ENCODE assay signal across 8 cellular contexts in the genomic region with DNA sequence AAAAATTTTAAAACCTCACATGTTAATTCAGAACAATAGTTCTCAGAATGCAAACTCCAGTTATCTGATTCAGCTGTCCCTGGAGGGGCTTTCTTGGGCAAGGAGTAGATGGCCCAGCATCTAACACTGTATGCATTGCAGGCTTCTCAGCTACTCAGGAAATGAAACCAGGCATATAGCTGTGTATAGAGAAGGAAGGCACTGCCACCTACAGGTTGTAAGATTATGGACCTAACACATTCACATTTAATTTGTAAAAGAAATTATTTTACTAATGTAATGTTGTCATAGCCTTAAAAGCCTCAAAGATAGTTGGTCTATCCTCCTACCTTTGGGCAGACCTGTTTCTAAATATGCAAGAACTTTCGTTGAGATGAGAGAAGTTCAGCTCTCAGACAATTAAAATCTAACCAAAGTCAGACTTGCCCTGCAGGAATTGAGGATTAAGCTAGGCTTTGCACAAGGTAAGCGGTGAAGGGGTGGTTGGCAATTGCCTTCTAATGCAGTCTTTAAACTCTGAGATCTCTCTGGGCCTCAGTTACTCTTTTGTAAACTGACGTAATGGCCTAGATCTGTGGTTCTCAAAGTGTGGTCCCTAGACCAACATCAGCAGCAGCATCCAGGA.
DNase-seq lines count a peak whose midpoint lies in the region; ATAC-seq and TF ChIP-seq lines count a peak whose summit lies in the region.

No MANE protein-coding gene starts in this region.

- H3K9me3 ChIP-seq in smooth muscle cell (replicated peaks; ENCODE audit: low read depth): no peaks in the 10 kb centered on the region

- DNase-seq in EL (peak; percentile 49), NCI-H510A (lab: John Stamatoyannopoulos, UW) (peak; percentile 39), amniotic stem cell (lab: John Stamatoyannopoulos, UW) (peak; percentile 41), hepatic stellate cell (ENCODE audit: low spot score) (peak; percentile 22), smooth muscle cell (lab: John Stamatoyannopoulos, UW; ENCODE audit: unreplicated experiment) (no peak)
- no peak for DNase-seq in stimulated activated CD4-positive, alpha-beta T cell treated with anti-CD3 and anti-CD28 coated beads, Interleukin-1b, Interleukin-23, amount 100 ng/mL, for 48 hours

- no peak overlapping the region for H3K9ac ChIP-seq in smooth muscle cell (ENCODE audit: low read depth)

- no peaks in the 10 kb centered on the region for H3F3A ChIP-seq in smooth muscle cell (ENCODE audit: low read depth)

- 56% methylated on average over 3 of the region's 3 CpGs for WGBS in smooth muscle cell (ENCODE audit: low lambda C conversion rate)

- peak overlapping the region; percentile 4 for H2AFZ ChIP-seq in smooth muscle cell (ENCODE audit: low read depth)

- no peak overlapping the region for H3K27ac ChIP-seq in smooth muscle cell (ENCODE audit: low read depth)

- peaks cover 16% of the 10 kb centered on the region for H3K4me1 ChIP-seq in smooth muscle cell (ENCODE audit: low read depth)

- peak; percentile 85 for ATAC-seq in GM19467 (IDR thresholded peaks at IDR 0.05; ENCODE audit: unreplicated experiment)
- ATAC-seq in HG03432 (IDR thresholded peaks at IDR 0.05; ENCODE audit: unreplicated experiment): peak; percentile 96

- peak; percentile 82 for TF ChIP-seq CTCF in smooth muscle cell (IDR thresholded peaks at IDR 0.05; ENCODE audit: borderline replicate concordance, insufficient read depth, poor library complexity, severe bottlenecking)

- H4K20me1 ChIP-seq in smooth muscle cell (ENCODE audit: low read depth): no peaks in the 10 kb centered on the region

- H3K4me2 ChIP-seq in smooth muscle cell: no peak overlapping the region

- no peaks in the 10 kb centered on the region for H3K79me2 ChIP-seq in smooth muscle cell (ENCODE audit: low read depth)

- no peaks in the 10 kb centered on the region for H3K27me3 ChIP-seq in smooth muscle cell (ENCODE audit: low read depth)

- H3K4me3 ChIP-seq in smooth muscle cell: no peak overlapping the region

- no peaks in the 10 kb centered on the region for H3K36me3 ChIP-seq in smooth muscle cell (ENCODE audit: low read depth)

Comparison
In these comparisons a context has a peak if more than half of its experiments do, and no peak if none do; other contexts are left out.
1. DNase-seq: peak in EL (single experiment), NCI-H510A (single experiment), amniotic stem cell (single experiment) and hepatic stellate cell (single experiment); none in smooth muscle cell (single experiment) and stimulated activated CD4-positive, alpha-beta T cell treated with anti-CD3 and anti-CD28 coated beads, Interleukin-1b, Interleukin-23, amount 100 ng/mL, for 48 hours (single experiment).